Comparison of ENCODE assay signal across 8 cellular contexts in the genomic region with DNA sequence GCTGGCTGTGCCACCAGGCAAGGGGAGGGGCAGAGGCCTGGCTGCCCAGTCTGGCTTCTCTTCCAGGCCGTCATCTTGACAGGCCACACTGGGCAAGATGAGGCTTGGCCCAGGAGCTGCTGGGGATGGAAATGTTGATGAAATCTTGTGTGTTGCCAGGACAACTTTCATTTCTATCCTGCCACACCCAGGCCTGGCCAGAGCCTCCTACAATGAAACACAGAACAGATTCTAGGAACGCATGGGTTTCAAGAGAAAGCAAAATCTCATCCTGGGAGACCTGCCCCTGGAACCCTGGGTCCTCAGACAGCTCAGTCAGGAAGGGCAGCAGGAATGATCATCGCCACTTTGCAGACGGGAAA. TPM values are rescaled to one million over a fixed set of nuclear protein-coding genes. Genes with fewer than 3 reads are reported as not detected.
DNase-seq lines count a peak whose midpoint lies in the region; TF ChIP-seq lines count a peak whose summit lies in the region.

No MANE protein-coding gene starts in this region.

- peaks cover 27 to 45% (median 34%) of the 10 kb centered on the region in 4 donors for H3K4me1 ChIP-seq in stomach

- H3K27ac ChIP-seq in stomach: peak overlapping the region; percentile 76 to 85 (median 84)

- intact Hi-C loops in stomach (cut with DNase I; ENCODE audit: low total_unique reads): no loop called here

- H3K36me3 ChIP-seq in stomach: peaks cover 0 to 15% (median 7%) of the 10 kb centered on the region in 4 donors

- peaks cover 4% of the 10 kb centered on the region for H3K27me3 Mint-ChIP-seq in activated naive CD4-positive, alpha-beta T cell treated with anti-CD3 and anti-CD28 coated beads, Interleukin-2, amount 10 ng/mL, durations not matched to agents 7 days and 5 days

- H3K4me3 Mint-ChIP-seq in activated naive CD4-positive, alpha-beta T cell treated with anti-CD3 and anti-CD28 coated beads, Interleukin-2, amount 10 ng/mL, durations not matched to agents 7 days and 5 days: no peak overlapping the region

- H3K4me3 ChIP-seq in astrocyte of the spinal cord (ENCODE audit: low read depth, low read length) (no peak overlapping the region), stomach (peak overlapping the region; percentile 28 to 41 (median 37))

- H3K27me3 ChIP-seq in stomach: no peaks in the 10 kb centered on the region

- no peaks in the 10 kb centered on the region for H3K36me3 Mint-ChIP-seq in activated naive CD4-positive, alpha-beta T cell treated with anti-CD3 and anti-CD28 coated beads, Interleukin-2, amount 10 ng/mL, durations not matched to agents 7 days and 5 days

- TF ChIP-seq CTCF in astrocyte of the spinal cord (IDR thresholded peaks at IDR 0.05; ENCODE audit: low read depth, low read length): no peak
- no peak for TF ChIP-seq CTCF in stomach (IDR thresholded peaks at IDR 0.05)
- no peak for TF ChIP-seq CTCF in GM13976 (IDR thresholded peaks at IDR 0.05; ENCODE audit: borderline replicate concordance, control extremely low read depth, extremely low read depth, insufficient read depth, missing control alignments)
- no peak for TF ChIP-seq CTCF in GM13977 (IDR thresholded peaks at IDR 0.05; ENCODE audit: extremely low read depth, insufficient read depth, missing control alignments)

- CTCF ChIA-PET in activated naive CD4-positive, alpha-beta T cell treated with anti-CD3 and anti-CD28 coated beads, Interleukin-2, amount 10 ng/mL, durations not matched to agents 7 days and 5 days (lab: Charles Lee): interaction anchor here (2.8 to 4.0 kb wide), 2 partner anchors 21 to 36 kb away, joined by 15 to 31 read pairs; a partner anchor contains a TSS

- no peak for TF ChIP-seq POLR2A in stomach (IDR thresholded peaks at IDR 0.05)

- peaks cover 26% of the 10 kb centered on the region for H3K4me1 Mint-ChIP-seq in activated naive CD4-positive, alpha-beta T cell treated with anti-CD3 and anti-CD28 coated beads, Interleukin-2, amount 10 ng/mL, durations not matched to agents 7 days and 5 days

- no peaks in the 10 kb centered on the region for H3K9me3 Mint-ChIP-seq in activated naive CD4-positive, alpha-beta T cell treated with anti-CD3 and anti-CD28 coated beads, Interleukin-2, amount 10 ng/mL, durations not matched to agents 7 days and 5 days

- TF ChIP-seq EP300 in stomach (IDR thresholded peaks at IDR 0.05): no peak

- H3K27ac Mint-ChIP-seq in activated naive CD4-positive, alpha-beta T cell treated with anti-CD3 and anti-CD28 coated beads, Interleukin-2, amount 10 ng/mL, durations not matched to agents 7 days and 5 days: peak overlapping the region; percentile 45

- WGBS in stomach, 5 donors: 13 to 34% (median 28%) methylated on average over 3 to 4 of the region's 4 CpGs

- H3K9me3 ChIP-seq in stomach: no peaks in the 10 kb centered on the region

- in situ Hi-C loops in astrocyte of the spinal cord (cut with HindIII; ENCODE audit: low sequenced_read_pairs): no loop called here
- in situ Hi-C loops in GM13976 (cut with MboI; ENCODE audit: low sequenced_read_pairs, unreplicated experiment): no loop called here
- in situ Hi-C loops in GM13977 (cut with MboI; ENCODE audit: low pct_unique_long_range_greater_than_20kb, low sequenced_read_pairs, unreplicated experiment): no loop called here

- no peak for DNase-seq in activated naive CD4-positive, alpha-beta T cell treated with anti-CD3 and anti-CD28 coated beads, Interleukin-2, amount 10 ng/mL, durations not matched to agents 7 days and 5 days
- no peak for DNase-seq in activated naive CD4-positive, alpha-beta T cell treated with Interleukin-2 at 50 U/mL for 16 hours
- peak; percentile 74 for DNase-seq in astrocyte of the spinal cord (ENCODE audit: low read depth, low spot score)
- peak; percentile 74 for DNase-seq in islet precursor cell
- DNase-seq in stomach: peak; percentile 31
- no peak for DNase-seq in DMS53 treated with DMSO at 0.1 percent for 48 hours (lab: John Stamatoyannopoulos, UW; ENCODE audit: unreplicated experiment)
- DNase-seq in GM13976 (ENCODE audit: low spot score): no peak
- DNase-seq in GM13977 (ENCODE audit: low spot score): no peak

RNA-seq across cellular contexts. Expression of a gene that starts 9.3 kb away (rescaled TPM):
- total RNA-seq in stomach: 10 to 100 TPM in 2 of 5 donors, 1 to 10 TPM in 2, under 1 TPM in 1; 0.92 to 34.4 (median 6.7) TPM
- polyA plus RNA-seq in stomach: 10 to 100 TPM; 10.8 to 12.5 (median 11.1) TPM

RNA-seq across cellular contexts. Expression of a gene that starts 22.7 kb away (rescaled TPM):
- 10 to 100 TPM in 3 of 5 donors, 1 to 10 TPM in 2; 6.4 to 23.8 (median 13.0) TPM for total RNA-seq in stomach
- 10 to 100 TPM; 15.4 to 20.5 (median 16.1) TPM for polyA plus RNA-seq in stomach

RNA-seq across cellular contexts. Expression of a gene that starts 35.5 kb away (rescaled TPM):
- total RNA-seq in stomach: 10 to 100 TPM in 3 of 5 donors, 1 to 10 TPM in 2; 4.6 to 24.6 (median 15.2) TPM
- polyA plus RNA-seq in stomach: 10 to 100 TPM; 16.1 to 23.1 (median 18.1) TPM

RNA-seq across cellular contexts. Expression of a gene that starts 38.6 kb away (rescaled TPM):
- total RNA-seq in stomach: 100 to 1,000 TPM in 1 of 5 donors, 10 to 100 TPM in 3, 1 to 10 TPM in 1; 7.6 to 215 (median 31.0) TPM
- polyA plus RNA-seq in stomach: 100 to 1,000 TPM in 1 of 3 donors, 10 to 100 TPM in 2; 17.2 to 106 (median 53.2) TPM

RNA-seq across cellular contexts. Expression of a gene that starts 50.7 kb away (rescaled TPM):
- total RNA-seq in stomach: 10 to 100 TPM in 3 of 5 donors, 1 to 10 TPM in 2; 8.1 to 34.5 (median 16.5) TPM
- 10 to 100 TPM in 1 of 3 donors, 1 to 10 TPM in 2; 4.5 to 10.1 (median 8.2) TPM for polyA plus RNA-seq in stomach

Comparison
In these comparisons a context has a peak if more than half of its experiments do, and no peak if none do; other contexts are left out.
1. DNase-seq: peak in astrocyte of the spinal cord (single experiment), islet precursor cell (single experiment) and stomach (single experiment); none in activated naive CD4-positive, alpha-beta T cell treated with anti-CD3 and anti-CD28 coated beads, Interleukin-2, amount 10 ng/mL, durations not matched to agents 7 days and 5 days (single experiment), activated naive CD4-positive, alpha-beta T cell treated with Interleukin-2 at 50 U/mL for 16 hours (single experiment), DMS53 treated with DMSO at 0.1 percent for 48 hours (single experiment), GM13976 (single experiment) and GM13977 (single experiment).